Comparison of ENCODE assay signal across 9 cellular contexts in the genomic region with DNA sequence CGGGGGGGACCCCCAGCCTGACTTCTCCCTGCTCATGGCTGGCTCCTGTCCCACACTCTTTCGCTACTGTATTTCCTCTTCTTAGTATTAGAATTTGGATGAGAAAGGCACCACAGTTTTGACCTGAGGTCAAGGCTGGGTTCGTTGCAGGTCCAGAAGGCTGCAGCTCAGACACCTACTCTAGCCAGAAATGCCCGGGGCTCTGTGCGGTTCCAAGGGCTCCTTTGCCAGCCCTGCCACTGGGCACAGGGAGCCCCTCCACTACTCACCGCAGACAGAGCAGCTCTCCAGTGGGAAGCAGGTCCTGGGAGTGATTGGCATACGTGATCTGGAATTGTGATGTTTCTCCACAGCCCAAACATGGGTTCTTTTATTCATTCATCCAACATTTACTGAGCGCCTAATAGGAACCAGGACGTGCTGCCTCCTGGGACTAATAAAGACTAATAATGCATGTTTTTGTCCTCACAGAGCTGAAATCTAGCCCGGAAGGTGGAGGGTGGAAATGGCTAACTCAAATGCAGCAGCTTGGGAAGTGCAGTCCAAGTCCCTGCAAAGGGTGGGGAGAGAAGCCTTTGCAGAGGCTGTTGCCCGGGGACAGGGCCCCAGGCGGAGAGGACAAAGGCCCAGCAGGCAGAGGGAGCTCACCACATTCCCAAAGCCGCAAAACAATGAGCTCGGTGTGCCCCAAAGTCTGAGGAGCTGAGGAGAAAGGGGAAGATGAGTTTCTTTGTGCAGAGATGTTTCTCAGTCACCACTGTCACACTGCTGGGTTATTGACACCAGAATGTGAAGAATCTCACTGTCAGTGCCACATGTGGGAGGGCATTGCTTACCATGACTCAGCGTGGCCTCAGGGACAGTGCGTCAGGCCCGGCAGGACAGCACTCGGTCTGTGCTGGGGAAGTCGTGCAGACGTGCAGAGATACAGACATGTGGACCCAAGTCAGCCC.
DNase-seq lines count a peak whose midpoint lies in the region; ATAC-seq and TF ChIP-seq lines count a peak whose summit lies in the region.
"Had no signal": no experiment of that assay in that cellular context is flagged by ENCODE, and none has a peak within 500 bp of the region (broad histone marks: within the 10 kb centered on the region; RNA-seq: fewer than 3 reads in every experiment).

No MANE protein-coding gene starts in this region.

- TF ChIP-seq EP300 in transverse colon (IDR thresholded peaks at IDR 0.05; ENCODE audit: low read depth) = no peak

- intact Hi-C loops in Right ventricle myocardium inferior (cut with DNase I) (loop anchor here (2.0 kb wide), 1 partner anchor 86 kb away; no protein-coding TSS in a partner anchor), cardiac septum (cut with DNase I) (loop anchor here (5.0 kb wide), 1 partner anchor 89 kb away; no protein-coding TSS in a partner anchor), transverse colon (cut with DNase I; ENCODE audit: low total_unique reads) (no loop called here)

- DNase-seq in Right ventricle myocardium inferior (ENCODE audit: missing footprints) (peak; percentile 67), cardiac septum (ENCODE audit: low spot score) (no peak), astrocyte of the hippocampus (ENCODE audit: low read depth, low spot score) (peak; percentile 58), iPS-NIHi7 (ENCODE audit: extremely low spot score) (peak; percentile 76), transverse colon (peak; percentile 6), HuH-7 (ENCODE audit: low spot score) (no peak)

- H3K36me3 ChIP-seq in transverse colon = no peaks in the 10 kb centered on the region

- no peaks in the 10 kb centered on the region for H3K9me3 ChIP-seq in transverse colon

- 81 to 90% methylated on average over 6 to 20 of the region's 20 CpGs for WGBS in transverse colon (ENCODE audit: low coverage in 1 of 2), 2 donors

- ATAC-seq in Right ventricle myocardium inferior (peak; percentile 76), HG03097 (IDR thresholded peaks at IDR 0.05; ENCODE audit: low FRiP score, unreplicated experiment) (no peak), GM21825 (IDR thresholded peaks at IDR 0.05; ENCODE audit: unreplicated experiment) (no peak)

- H3K4me1 ChIP-seq in transverse colon = no peaks in the 10 kb centered on the region

- H3K27me3 ChIP-seq in transverse colon = no peaks in the 10 kb centered on the region

- no peak overlapping the region for H3K4me3 ChIP-seq in transverse colon
- H3K4me3 ChIP-seq: PC-9 had no signal

- no peak for TF ChIP-seq CTCF in transverse colon (IDR thresholded peaks at IDR 0.05)

- in situ Hi-C loops in transverse colon (cut with MboI; ENCODE audit: low pct_ligation_motif_present in 1 of 4, low pct_unique_long_range_greater_than_20kb in 1 of 4, low sequenced_read_pairs in 3 of 4) = loop anchor here in 1 of 4 donors (25.0 kb wide), 1 partner anchor 436 kb away; no protein-coding TSS in a partner anchor

- H3K27ac ChIP-seq in transverse colon = no peak overlapping the region
- H3K27ac ChIP-seq: PC-9 had no signal

- TF ChIP-seq POLR2A in transverse colon (IDR thresholded peaks at IDR 0.05) = no peak

Comparison
In these comparisons a context has a peak if more than half of its experiments do, and no peak if none do; other contexts are left out.
1. DNase-seq: peak in Right ventricle myocardium inferior (single experiment), astrocyte of the hippocampus (single experiment), iPS-NIHi7 (single experiment) and transverse colon (single experiment); none in cardiac septum (single experiment) and HuH-7 (single experiment).